ENCODE assay signal across 2 cellular contexts in the genomic region with DNA sequence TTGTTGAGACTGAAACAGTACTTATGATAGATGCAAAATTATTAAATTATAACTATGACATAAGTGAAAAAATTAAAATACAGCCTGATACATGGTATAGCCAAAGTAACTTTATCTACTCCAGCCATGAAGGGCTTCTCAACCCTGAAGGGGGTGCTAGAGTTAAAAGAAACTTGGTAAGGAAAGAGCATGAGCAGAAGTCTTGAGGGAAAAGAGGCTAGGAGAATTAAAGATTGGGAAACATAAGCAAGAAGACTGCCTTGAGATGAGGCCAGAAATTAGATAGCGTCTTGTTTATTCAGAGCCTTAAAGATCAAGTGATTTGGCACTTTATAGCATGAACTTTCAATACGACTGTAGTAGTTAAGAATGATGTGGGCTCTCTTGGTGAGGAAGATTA.
TF ChIP-seq lines count a peak whose summit lies in the region.

No MANE protein-coding gene starts in this region.

TF ChIP-seq in liver, 16 proteins besides CTCF, POLR2A, EP300 and RAD21:
- TF ChIP-seq, protein P1, sequence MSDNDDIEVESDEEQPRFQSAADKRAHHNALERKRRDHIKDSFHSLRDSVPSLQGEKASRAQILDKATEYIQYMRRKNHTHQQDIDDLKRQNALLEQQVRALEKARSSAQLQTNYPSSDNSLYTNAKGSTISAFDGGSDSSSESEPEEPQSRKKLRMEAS (IDR thresholded peaks at IDR 0.05) = no peak
- TF ChIP-seq JUND (IDR thresholded peaks at IDR 0.05) = no peak
- no peak for TF ChIP-seq FOXA1 (IDR thresholded peaks at IDR 0.05)
- TF ChIP-seq GABPA (IDR thresholded peaks at IDR 0.05 in 1 of 2, conservative IDR thresholded peaks at IDR 0.05 in 1 of 2) = no peak
- no peak for TF ChIP-seq FOXA2 (IDR thresholded peaks at IDR 0.05)
- TF ChIP-seq REST (IDR thresholded peaks at IDR 0.05) = no peak
- TF ChIP-seq, protein P2, sequence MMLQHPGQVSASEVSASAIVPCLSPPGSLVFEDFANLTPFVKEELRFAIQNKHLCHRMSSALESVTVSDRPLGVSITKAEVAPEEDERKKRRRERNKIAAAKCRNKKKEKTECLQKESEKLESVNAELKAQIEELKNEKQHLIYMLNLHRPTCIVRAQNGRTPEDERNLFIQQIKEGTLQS (IDR thresholded peaks at IDR 0.05) = no peak
- TF ChIP-seq HNF4G (IDR thresholded peaks at IDR 0.05) = no peak
- TF ChIP-seq RXRA (IDR thresholded peaks at IDR 0.05) = no peak
- TF ChIP-seq EGR1 (IDR thresholded peaks at IDR 0.05; ENCODE audit: low read depth in 2 of 2) = no peak
- no peak for TF ChIP-seq YY1 (IDR thresholded peaks at IDR 0.05)
- no peak for TF ChIP-seq NR2F2 (IDR thresholded peaks at IDR 0.05)
- TF ChIP-seq, protein P3, sequence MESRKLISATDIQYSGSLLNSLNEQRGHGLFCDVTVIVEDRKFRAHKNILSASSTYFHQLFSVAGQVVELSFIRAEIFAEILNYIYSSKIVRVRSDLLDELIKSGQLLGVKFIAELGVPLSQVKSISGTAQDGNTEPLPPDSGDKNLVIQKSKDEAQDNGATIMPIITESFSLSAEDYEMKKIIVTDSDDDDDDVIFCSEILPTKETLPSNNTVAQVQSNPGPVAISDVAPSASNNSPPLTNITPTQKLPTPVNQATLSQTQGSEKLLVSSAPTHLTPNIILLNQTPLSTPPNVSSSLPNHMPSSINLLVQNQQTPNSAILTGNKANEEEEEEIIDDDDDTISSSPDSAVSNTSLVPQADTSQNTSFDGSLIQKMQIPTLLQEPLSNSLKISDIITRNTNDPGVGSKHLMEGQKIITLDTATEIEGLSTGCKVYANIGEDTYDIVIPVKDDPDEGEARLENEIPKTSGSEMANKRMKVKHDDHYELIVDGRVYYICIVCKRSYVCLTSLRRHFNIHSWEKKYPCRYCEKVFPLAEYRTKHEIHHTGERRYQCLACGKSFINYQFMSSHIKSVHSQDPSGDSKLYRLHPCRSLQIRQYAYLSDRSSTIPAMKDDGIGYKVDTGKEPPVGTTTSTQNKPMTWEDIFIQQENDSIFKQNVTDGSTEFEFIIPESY (IDR thresholded peaks at IDR 0.05) = no peak
- TF ChIP-seq TAF1 (conservative IDR thresholded peaks at IDR 0.05) = no peak
- no peak for TF ChIP-seq HNF4A (conservative IDR thresholded peaks at IDR 0.05)
- TF ChIP-seq SP1 (IDR thresholded peaks at IDR 0.05) = no peak

TF ChIP-seq in SK-N-SH treated with all-trans-retinoic acid at 6 μM for 48 hours, 23 proteins besides CTCF, POLR2A, EP300 and RAD21 (continued from another document):
- TF ChIP-seq TSHZ2 (CRISPR knock-in tag; IDR thresholded peaks at IDR 0.05) = no peak
- TF ChIP-seq, protein P4, sequence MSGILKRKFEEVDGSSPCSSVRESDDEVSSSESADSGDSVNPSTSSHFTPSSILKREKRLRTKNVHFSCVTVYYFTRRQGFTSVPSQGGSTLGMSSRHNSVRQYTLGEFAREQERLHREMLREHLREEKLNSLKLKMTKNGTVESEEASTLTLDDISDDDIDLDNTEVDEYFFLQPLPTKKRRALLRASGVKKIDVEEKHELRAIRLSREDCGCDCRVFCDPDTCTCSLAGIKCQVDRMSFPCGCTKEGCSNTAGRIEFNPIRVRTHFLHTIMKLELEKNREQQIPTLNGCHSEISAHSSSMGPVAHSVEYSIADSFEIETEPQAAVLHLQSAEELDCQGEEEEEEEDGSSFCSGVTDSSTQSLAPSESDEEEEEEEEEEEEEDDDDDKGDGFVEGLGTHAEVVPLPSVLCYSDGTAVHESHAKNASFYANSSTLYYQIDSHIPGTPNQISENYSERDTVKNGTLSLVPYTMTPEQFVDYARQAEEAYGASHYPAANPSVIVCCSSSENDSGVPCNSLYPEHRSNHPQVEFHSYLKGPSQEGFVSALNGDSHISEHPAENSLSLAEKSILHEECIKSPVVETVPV (CRISPR knock-in tag; IDR thresholded peaks at IDR 0.05) = no peak
- TF ChIP-seq ZFP3 (CRISPR knock-in tag; IDR thresholded peaks at IDR 0.05) = no peak
- TF ChIP-seq CSDC2 (CRISPR knock-in tag; IDR thresholded peaks at IDR 0.05) = no peak
- TF ChIP-seq PPARA (CRISPR knock-in tag; IDR thresholded peaks at IDR 0.05; ENCODE audit: borderline replicate concordance) = no peak
- TF ChIP-seq, protein P5, sequence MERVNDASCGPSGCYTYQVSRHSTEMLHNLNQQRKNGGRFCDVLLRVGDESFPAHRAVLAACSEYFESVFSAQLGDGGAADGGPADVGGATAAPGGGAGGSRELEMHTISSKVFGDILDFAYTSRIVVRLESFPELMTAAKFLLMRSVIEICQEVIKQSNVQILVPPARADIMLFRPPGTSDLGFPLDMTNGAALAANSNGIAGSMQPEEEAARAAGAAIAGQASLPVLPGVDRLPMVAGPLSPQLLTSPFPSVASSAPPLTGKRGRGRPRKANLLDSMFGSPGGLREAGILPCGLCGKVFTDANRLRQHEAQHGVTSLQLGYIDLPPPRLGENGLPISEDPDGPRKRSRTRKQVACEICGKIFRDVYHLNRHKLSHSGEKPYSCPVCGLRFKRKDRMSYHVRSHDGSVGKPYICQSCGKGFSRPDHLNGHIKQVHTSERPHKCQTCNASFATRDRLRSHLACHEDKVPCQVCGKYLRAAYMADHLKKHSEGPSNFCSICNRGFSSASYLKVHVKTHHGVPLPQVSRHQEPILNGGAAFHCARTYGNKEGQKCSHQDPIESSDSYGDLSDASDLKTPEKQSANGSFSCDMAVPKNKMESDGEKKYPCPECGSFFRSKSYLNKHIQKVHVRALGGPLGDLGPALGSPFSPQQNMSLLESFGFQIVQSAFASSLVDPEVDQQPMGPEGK (CRISPR knock-in tag; IDR thresholded peaks at IDR 0.05; ENCODE audit: borderline replicate concordance) = no peak
- no peak for TF ChIP-seq ZNF8 (CRISPR knock-in tag; IDR thresholded peaks at IDR 0.05)
- TF ChIP-seq, protein P6, sequence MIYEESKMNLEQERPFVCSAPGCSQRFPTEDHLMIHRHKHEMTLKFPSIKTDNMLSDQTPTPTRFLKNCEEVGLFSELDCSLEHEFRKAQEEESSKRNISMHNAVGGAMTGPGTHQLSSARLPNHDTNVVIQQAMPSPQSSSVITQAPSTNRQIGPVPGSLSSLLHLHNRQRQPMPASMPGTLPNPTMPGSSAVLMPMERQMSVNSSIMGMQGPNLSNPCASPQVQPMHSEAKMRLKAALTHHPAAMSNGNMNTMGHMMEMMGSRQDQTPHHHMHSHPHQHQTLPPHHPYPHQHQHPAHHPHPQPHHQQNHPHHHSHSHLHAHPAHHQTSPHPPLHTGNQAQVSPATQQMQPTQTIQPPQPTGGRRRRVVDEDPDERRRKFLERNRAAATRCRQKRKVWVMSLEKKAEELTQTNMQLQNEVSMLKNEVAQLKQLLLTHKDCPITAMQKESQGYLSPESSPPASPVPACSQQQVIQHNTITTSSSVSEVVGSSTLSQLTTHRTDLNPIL (CRISPR knock-in tag; IDR thresholded peaks at IDR 0.05; ENCODE audit: low read depth) = no peak
- TF ChIP-seq ZC3H10 (CRISPR knock-in tag; IDR thresholded peaks at IDR 0.05) = no peak
- no peak for TF ChIP-seq BACH2 (CRISPR knock-in tag; IDR thresholded peaks at IDR 0.05; ENCODE audit: borderline replicate concordance)
- TF ChIP-seq ZNF565 (CRISPR knock-in tag; conservative IDR thresholded peaks at IDR 0.05; ENCODE audit: low read depth) = no peak
- no peak for TF ChIP-seq GLIS3 (CRISPR knock-in tag; IDR thresholded peaks at IDR 0.05)
- no peak for TF ChIP-seq TOX (CRISPR knock-in tag; IDR thresholded peaks at IDR 0.05; ENCODE audit: borderline replicate concordance)
